13 cellular contexts compared by ENCODE assay signal in genomic region chr2:105494683-105495425, GRCh38.
"Had no signal": no experiment of that assay in that cellular context is flagged by ENCODE, and none has a peak within 500 bp of the region (broad histone marks: within the 10 kb centered on the region; RNA-seq: fewer than 3 reads in every experiment).

No MANE protein-coding gene starts in this region.

- DNase-seq: activated naive CD4-positive, alpha-beta T cell treated with Interleukin-2 at 50 U/mL for 16 hours; activated naive CD8-positive, alpha-beta T cell treated with anti-CD3 and anti-CD28 coated beads, Interleukin-2, amount 50 U/mL, for 24 hours; aorta; endodermal cell; kidney glomerular epithelial cell; lower lobe of right lung; midbrain; retina had no signal

- ATAC-seq: activated naive CD8-positive, alpha-beta T cell treated with anti-CD3 and anti-CD28 coated beads, Interleukin-2, amount 50 U/mL, for 24 hours; activated T-helper 17 cell treated with anti-CD3 and anti-CD28 coated beads, Interleukin-2, amount 50 U/mL, for 72 hours; lower lobe of right lung had no signal

- H3K9me3 ChIP-seq: neutrophil, SJSA1 had no signal

- H3K4me1 ChIP-seq: lower lobe of right lung had no signal

- H3K36me3 ChIP-seq: lower lobe of right lung, neutrophil, SJSA1 had no signal

- H3K27me3 ChIP-seq: neutrophil, SJSA1 had no signal

- H3K4me3 ChIP-seq: lower lobe of right lung, SJSA1, smooth muscle cell had no signal

- H3K27ac Mint-ChIP-seq: activated naive CD8-positive, alpha-beta T cell treated with anti-CD3 and anti-CD28 coated beads, Interleukin-2, amount 50 U/mL, for 24 hours; activated T-helper 17 cell treated with anti-CD3 and anti-CD28 coated beads, Interleukin-2, amount 50 U/mL, for 72 hours; endodermal cell; stimulated activated naive CD8-positive, alpha-beta T cell treated with anti-CD3 and anti-CD28 coated beads, Interleukin-15, Interleukin-2, amounts not matched to agents 100 ng/mL and 50 ng/mL, for 24 hours had no signal

- H3K4me3 Mint-ChIP-seq: activated naive CD8-positive, alpha-beta T cell treated with anti-CD3 and anti-CD28 coated beads, Interleukin-2, amount 50 U/mL, for 24 hours; activated T-helper 17 cell treated with anti-CD3 and anti-CD28 coated beads, Interleukin-2, amount 50 U/mL, for 72 hours; endodermal cell; stimulated activated naive CD8-positive, alpha-beta T cell treated with anti-CD3 and anti-CD28 coated beads, Interleukin-15, Interleukin-2, amounts not matched to agents 100 ng/mL and 50 ng/mL, for 24 hours had no signal

- H3K4me1 Mint-ChIP-seq: activated naive CD8-positive, alpha-beta T cell treated with anti-CD3 and anti-CD28 coated beads, Interleukin-2, amount 50 U/mL, for 24 hours; activated T-helper 17 cell treated with anti-CD3 and anti-CD28 coated beads, Interleukin-2, amount 50 U/mL, for 72 hours had no signal

- H3K27ac ChIP-seq: lower lobe of right lung, neutrophil, SJSA1 had no signal
